In the genomic region with DNA sequence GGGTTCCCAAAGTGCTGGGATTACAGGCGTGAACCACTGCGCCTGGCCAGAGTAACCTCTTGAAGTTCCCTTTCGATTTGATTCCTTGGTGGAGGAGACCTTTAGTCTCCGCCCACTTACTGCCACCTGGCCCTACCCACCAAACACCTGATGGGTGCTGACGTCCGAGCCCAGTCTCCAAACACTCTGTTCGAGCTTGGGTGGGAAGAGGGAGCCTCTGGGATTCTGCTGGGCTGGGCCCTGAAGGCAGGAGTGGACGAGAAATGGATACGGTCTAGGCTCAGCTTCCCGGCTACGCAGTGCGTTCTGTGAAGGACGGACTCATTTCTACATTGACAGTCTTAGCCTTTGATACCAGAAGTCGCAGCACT, we compare ENCODE assay signal across 8 cellular contexts. TPM values are rescaled to one million over a fixed set of nuclear protein-coding genes. Genes with fewer than 3 reads are reported as not detected.
A peak's percentile ranks its signal among the peaks of the same experiment; 100 is the strongest.
DNase-seq lines count a peak whose midpoint lies in the region; ATAC-seq, FAIRE-seq and TF ChIP-seq lines count a peak whose summit lies in the region.

No MANE protein-coding gene starts in this region.

- H3K27me3 ChIP-seq in AG04450 (ENCODE audit: control insufficient read depth, insufficient read depth, low read length) = no peaks in the 10 kb centered on the region
- H3K27me3 ChIP-seq in SJSA1 (replicated peaks) = no peaks in the 10 kb centered on the region
- peaks cover 58% of the 10 kb centered on the region for H3K27me3 ChIP-seq in ectodermal cell (ENCODE audit: control insufficient read depth, insufficient read depth, low read length, poor library complexity, severe bottlenecking)

- ATAC-seq in HG03139 (IDR thresholded peaks at IDR 0.05; ENCODE audit: unreplicated experiment) = no peak

- peak; percentile 30 for FAIRE-seq in urothelium cell line (lab: Jason Lieb, UNC)

- POLR2A ChIA-PET in AG04450 (lab: Yijun Ruan, JAX) = interaction anchor here (2.9 kb wide), 1 partner anchor 26 kb away, joined by 16 read pairs; no protein-coding TSS in a partner anchor

- CTCF ChIA-PET in AG04450 (lab: Charles Lee) = interaction anchor here (2.4 to 3.6 kb wide), 2 partner anchors 32 to 39 kb away, joined by 8 to 28 read pairs; a partner anchor contains a TSS

- H3K36me3 ChIP-seq in SJSA1 = peaks cover 34% of the 10 kb centered on the region
- H3K36me3 ChIP-seq in ectodermal cell (ENCODE audit: control insufficient read depth, insufficient read depth, low read length) = no peaks in the 10 kb centered on the region
- peaks cover 4% of the 10 kb centered on the region for H3K36me3 ChIP-seq in mesodermal cell (ENCODE audit: control insufficient read depth, insufficient read depth, low read length)

- TF ChIP-seq CTCF in AG04450 (IDR thresholded peaks at IDR 0.05; ENCODE audit: low read depth, low read length) = no peak

- peak overlapping the region; percentile 77 for H3K4me3 ChIP-seq in AG04450 (ENCODE audit: low read depth, low read length)
- H3K4me3 ChIP-seq in SJSA1 = peak overlapping the region; percentile 84
- H3K4me3 ChIP-seq in ectodermal cell (ENCODE audit: insufficient read depth, low read depth, low read length) = peak overlapping the region; percentile 57
- H3K4me3 ChIP-seq in mesodermal cell (ENCODE audit: extremely low read depth, insufficient read depth, low read length, poor library complexity, severe bottlenecking) = peak overlapping the region; percentile 81

- WGBS in ectodermal cell, 2 experiments = 13% methylated on average over 14 of the region's 14 CpGs
- WGBS in mesodermal cell (ENCODE audit: insufficient coverage in 2 of 2), 2 experiments = 30 to 38% methylated on average over 7 to 9 of the region's 14 CpGs

- no peak for DNase-seq in AG04450 (ENCODE audit: low read depth, low spot score)
- peak; percentile 59 for DNase-seq in HT1080 (ENCODE audit: low read depth)
- DNase-seq in SJSA1 (ENCODE audit: low read depth in 1 of 2, low spot score in 2 of 2) = no peak
- peak; percentile 59 for DNase-seq in urothelium cell line (ENCODE audit: low spot score)
- DNase-seq in SK-N-DZ (ENCODE audit: low spot score) = no peak

- no peak overlapping the region for H3K27ac ChIP-seq in AG04450 (ENCODE audit: low read depth, low read length)
- H3K27ac ChIP-seq in SJSA1 = peak overlapping the region; percentile 59
- H3K27ac ChIP-seq in ectodermal cell (ENCODE audit: insufficient read depth, low read depth, low read length, poor library complexity, severe bottlenecking) = no peak overlapping the region
- H3K27ac ChIP-seq in mesodermal cell (ENCODE audit: low read depth, low read length, severe bottlenecking) = peak overlapping the region; percentile 6

- peaks cover 97% of the 10 kb centered on the region for H3K4me1 ChIP-seq in SJSA1 (replicated peaks)
- peaks cover 16% of the 10 kb centered on the region for H3K4me1 ChIP-seq in ectodermal cell (ENCODE audit: control insufficient read depth, insufficient read depth, low read length)
- peaks cover 71% of the 10 kb centered on the region for H3K4me1 ChIP-seq in mesodermal cell (ENCODE audit: control insufficient read depth, insufficient read depth, low read length, poor library complexity, severe bottlenecking)

- H3K9me3 ChIP-seq in AG04450 (ENCODE audit: control insufficient read depth, insufficient read depth, low read length) (no peaks in the 10 kb centered on the region), SJSA1 (replicated peaks) (no peaks in the 10 kb centered on the region), ectodermal cell (ENCODE audit: control insufficient read depth, low read length) (no peaks in the 10 kb centered on the region), mesodermal cell (ENCODE audit: control insufficient read depth, low read length) (no peaks in the 10 kb centered on the region)

RNA-seq across cellular contexts. Expression of a gene that starts 0.9 kb away (rescaled TPM):
- polyA plus RNA-seq in AG04450 (2011; rRNA removed) = 39.9 and 62.4 TPM in 2 replicates
- polyA minus RNA-seq in AG04450 (2011; rRNA and poly(A)+ RNA removed) = 101 and 116 TPM in 2 replicates
- total RNA-seq in HT1080 (2014; rRNA removed; shearing (Covaris generic)) = 680 and 729 TPM in 2 replicates
- polyA plus RNA-seq in HT1080 (2015; cell fraction: cytosol; rRNA removed) = 478 and 533 TPM in 2 replicates
- polyA plus RNA-seq in HT1080 (2015; cell fraction: nucleus; rRNA removed) = 1,609 and 1,788 TPM in 2 replicates
- total RNA-seq in SJSA1 (2014; rRNA removed; shearing (Covaris generic)) = 142 and 195 TPM in 2 replicates
- polyA plus RNA-seq in ectodermal cell (2013, experiment 1 of 4) = 9.0 TPM
- 8.5 TPM for polyA plus RNA-seq in ectodermal cell (2013, experiment 2 of 4)
- polyA plus RNA-seq in ectodermal cell (2013, experiment 3 of 4) = 7.9 TPM
- 8.1 TPM for polyA plus RNA-seq in ectodermal cell (2013, experiment 4 of 4)
- 108 TPM for polyA plus RNA-seq in mesodermal cell (2013, experiment 1 of 2)
- 102 TPM for polyA plus RNA-seq in mesodermal cell (2013, experiment 2 of 2)
- polyA plus RNA-seq in SK-N-DZ (2014; cell fraction: cytosol; rRNA removed) = 0.78 and 1.8 TPM in 2 replicates
- polyA plus RNA-seq in SK-N-DZ (2014; cell fraction: nucleus; rRNA removed) = 1.8 and 3.1 TPM in 2 replicates

RNA-seq across cellular contexts. Expression of a gene that starts 40.1 kb away (rescaled TPM):
- 62.4 and 81.7 TPM in 2 replicates for polyA plus RNA-seq in AG04450 (2011; rRNA removed)
- 87.6 and 106 TPM in 2 replicates for polyA minus RNA-seq in AG04450 (2011; rRNA and poly(A)+ RNA removed)
- 3.3 and 3.9 TPM in 2 replicates for total RNA-seq in HT1080 (2014; rRNA removed; shearing (Covaris generic))
- polyA plus RNA-seq in HT1080 (2015; cell fraction: cytosol; rRNA removed) = 5.8 and 6.9 TPM in 2 replicates
- 5.8 and 6.4 TPM in 2 replicates for polyA plus RNA-seq in HT1080 (2015; cell fraction: nucleus; rRNA removed)
- 22.2 and 25.3 TPM in 2 replicates for total RNA-seq in SJSA1 (2014; rRNA removed; shearing (Covaris generic))
- polyA plus RNA-seq in ectodermal cell (2013, experiment 1 of 4) = 43.7 TPM
- 41.2 TPM for polyA plus RNA-seq in ectodermal cell (2013, experiment 2 of 4)
- 26.7 TPM for polyA plus RNA-seq in ectodermal cell (2013, experiment 3 of 4)
- 31.7 TPM for polyA plus RNA-seq in ectodermal cell (2013, experiment 4 of 4)
- polyA plus RNA-seq in mesodermal cell (2013, experiment 1 of 2) = 34.0 TPM
- polyA plus RNA-seq in mesodermal cell (2013, experiment 2 of 2) = 27.2 TPM
- 24.2 and 27.4 TPM in 2 replicates for polyA plus RNA-seq in SK-N-DZ (2014; cell fraction: cytosol; rRNA removed)
- 17.1 and 34.6 TPM in 2 replicates for polyA plus RNA-seq in SK-N-DZ (2014; cell fraction: nucleus; rRNA removed)

Comparison
In these comparisons a context has a peak if more than half of its experiments do, and no peak if none do; other contexts are left out.
1. DNase-seq: peak in HT1080 (single experiment) and urothelium cell line (single experiment); none in AG04450 (single experiment), SJSA1 (0 of 2) and SK-N-DZ (single experiment).
2. H3K27ac ChIP-seq: peak in SJSA1 (single experiment) and mesodermal cell (single experiment); none in AG04450 (single experiment) and ectodermal cell (single experiment).
3. Peak in every context shown above with its lines, with median percentiles within 50 percentile points of each other: H3K4me3 ChIP-seq.